Comparison of ENCODE assay signal across 19 cellular contexts in the genomic region with DNA sequence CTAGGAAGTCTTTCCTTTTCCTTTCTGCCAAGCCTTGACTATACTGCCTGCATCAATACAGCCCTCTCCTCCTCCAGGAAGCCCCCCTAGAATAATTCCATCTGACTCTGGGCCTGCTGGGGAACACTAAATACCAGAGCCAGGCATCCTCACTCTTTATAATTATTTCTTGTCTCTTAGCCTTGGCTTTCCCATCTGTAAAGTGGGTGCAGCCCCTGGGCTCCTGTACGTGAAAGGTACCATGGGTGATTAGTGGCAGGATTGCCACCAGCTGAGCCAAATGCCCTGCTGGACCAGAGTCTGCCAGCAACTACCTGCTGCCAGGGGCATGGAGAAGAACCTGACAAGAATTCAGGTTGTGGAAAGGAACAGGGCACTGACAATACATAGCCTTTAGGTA. TPM values are rescaled to one million over a fixed set of nuclear protein-coding genes. Genes with fewer than 3 reads are reported as not detected.
DNase-seq lines count a peak whose midpoint lies in the region; ATAC-seq and TF ChIP-seq lines count a peak whose summit lies in the region.
"Had no signal": no experiment of that assay in that cellular context is flagged by ENCODE, and none has a peak within 500 bp of the region (broad histone marks: within the 10 kb centered on the region; RNA-seq: fewer than 3 reads in every experiment).

No MANE protein-coding gene starts in this region.

- POLR2A ChIA-PET in IMR-90 (lab: Charles Lee; ENCODE audit: unreplicated experiment), result no interaction called here

- no peak overlapping the region for H2AK9ac ChIP-seq in IMR-90 (replicated peaks; ENCODE audit: low read depth, low read length, poor library complexity)

- no peak overlapping the region for H3K27ac Mint-ChIP-seq in endodermal cell

- H3K27me3 Mint-ChIP-seq in endodermal cell (ENCODE audit: insufficient read depth), result peaks cover 1% of the 10 kb centered on the region

- no peaks in the 10 kb centered on the region for H4K20me1 ChIP-seq in IMR-90 (ENCODE audit: insufficient read depth, low read length)

- ATAC-seq in heart left ventricle (no peak), IMR-90 (ENCODE audit: low read depth) (no peak), aorta (ENCODE audit: low FRiP score) (no peak)

- H3K4me3 ChIP-seq in heart left ventricle (no peak overlapping the region), IMR-90 (ENCODE audit: insufficient read depth, low read depth, low read length) (no peak overlapping the region), endodermal cell (ENCODE audit: low read length) (no peak overlapping the region), aorta (ENCODE audit: low read length in 2 of 2) (no peak overlapping the region)

- DNase-seq in cardiac septum (ENCODE audit: low spot score), result peak; percentile 47
- no peak for DNase-seq in heart left ventricle
- DNase-seq in IMR-90, result no peak
- peak; percentile 29 for DNase-seq in endodermal cell
- no peak for DNase-seq in aorta
- no peak for DNase-seq in NCI-H1436 treated with DMSO at 0.1 percent for 48 hours (lab: John Stamatoyannopoulos, UW)
- DNase-seq in activated naive CD4-positive, alpha-beta T cell treated with anti-CD3 and anti-CD28 coated beads, Interleukin-2, amount 50 U/mL, for 16 hours, result no peak
- DNase-seq: C1 segment of cervical spinal cord, DND-41, Karpas-422, NCI-H1417 treated with DMSO at 0.1 percent for 48 hours, NCI-H1930, NCI-H226, NCI-H524, NCI-H82, OCI-M1, SHP77 treated with DMSO at 0.1 percent for 48 hours had no signal

- no peak overlapping the region for H2BK15ac ChIP-seq in IMR-90 (ENCODE audit: low read depth, low read length)

- BruUV-seq in IMR-90 (replicated peaks; lab: Mats Ljungman, UMichigan), result no TSS peak

- CTCF ChIA-PET in IMR-90 (lab: Yijun Ruan, JAX), result no interaction called here

- TF ChIP-seq CTCF in heart left ventricle (IDR thresholded peaks at IDR 0.05) (no peak), IMR-90 (conservative IDR thresholded peaks at IDR 0.05; ENCODE audit: low read depth, low read length) (no peak), endodermal cell (conservative IDR thresholded peaks at IDR 0.05) (no peak)

- in situ Hi-C loops in IMR-90 (cut with MboI; ENCODE audit: low sequenced_read_pairs), result no loop called here

- no peak overlapping the region for H3K23ac ChIP-seq in IMR-90 (ENCODE audit: low read depth, low read length)

- H2BK120ac ChIP-seq in IMR-90 (ENCODE audit: low read depth, low read length), result no peak overlapping the region

- no peak overlapping the region; the same call in 1 of the 2 replicates for H2BK20ac ChIP-seq in IMR-90 (ENCODE audit: low read depth, low read length)

- H3K4ac ChIP-seq in IMR-90 (ENCODE audit: low read depth, low read length), result no peak overlapping the region

- no peak overlapping the region for H3K9ac ChIP-seq in IMR-90 (ENCODE audit: low read depth, low read length)
- no peak overlapping the region for H3K9ac ChIP-seq in endodermal cell (ENCODE audit: extremely low read depth, low read length, poor library complexity, severe bottlenecking)

- no peak overlapping the region for H3K27ac ChIP-seq in heart left ventricle
- H3K27ac ChIP-seq in IMR-90 (ENCODE audit: insufficient read depth, low read length), result no peak overlapping the region
- H3K27ac ChIP-seq in endodermal cell (ENCODE audit: low read depth, low read length), result no peak overlapping the region
- H3K27ac ChIP-seq in aorta (ENCODE audit: low read depth in 1 of 2, low read length in 2 of 2), result peak overlapping the region; percentile 1 to 52

- TF ChIP-seq RAD21 in IMR-90 (IDR thresholded peaks at IDR 0.05; ENCODE audit: low read length), result no peak

- intact Hi-C loops in cardiac septum (cut with DNase I) (no loop called here), heart left ventricle (cut with DNase I) (no loop called here), IMR-90 (cut with micrococcal nuclease) (no loop called here), aorta (cut with DNase I) (loop anchor here in 1 of 2 donors (2.0 kb wide), 1 partner anchor 23 kb away; no protein-coding TSS in a partner anchor)

- no peak overlapping the region for H4K8ac ChIP-seq in IMR-90 (ENCODE audit: low read depth in 2 of 2, low read length in 2 of 2)

- H3K4me1 ChIP-seq in heart left ventricle (no peaks in the 10 kb centered on the region), IMR-90 (ENCODE audit: control insufficient read depth, insufficient read depth, low read length) (peaks cover 10% of the 10 kb centered on the region), endodermal cell (ENCODE audit: control insufficient read depth, insufficient read depth, low read length) (peaks cover 3% of the 10 kb centered on the region), aorta (ENCODE audit: control insufficient read depth in 1 of 2, insufficient read depth in 2 of 2, low read length in 2 of 2) (peaks cover 0 to 9% of the 10 kb centered on the region in 2 donors)

- TF ChIP-seq POLR2A in heart left ventricle (IDR thresholded peaks at IDR 0.05), result no peak
- no peak for TF ChIP-seq POLR2A in IMR-90 (IDR thresholded peaks at IDR 0.05; ENCODE audit: low read depth, low read length)

- H3K9me3 ChIP-seq in heart left ventricle, result no peaks in the 10 kb centered on the region
- H3K9me3 ChIP-seq in IMR-90 (ENCODE audit: control insufficient read depth, insufficient read depth, low read length), result peaks cover 4% of the 10 kb centered on the region; the same call in 1 of the 2 replicates
- no peaks in the 10 kb centered on the region for H3K9me3 ChIP-seq in endodermal cell (ENCODE audit: control insufficient read depth, low read length)
- H3K9me3 ChIP-seq in aorta (ENCODE audit: control insufficient read depth, low read length), result no peaks in the 10 kb centered on the region

- no peak overlapping the region for H4K91ac ChIP-seq in IMR-90 (ENCODE audit: insufficient read depth, low read depth, low read length)

- H3K9me3 Mint-ChIP-seq in endodermal cell, result no peaks in the 10 kb centered on the region

- dilution Hi-C loops in IMR-90 (cut with HindIII; ENCODE audit: low sequenced_read_pairs, unreplicated experiment), result no loop called here

- H3K14ac ChIP-seq in IMR-90 (replicated peaks; ENCODE audit: low read depth, low read length), result no peak overlapping the region

- H3K4me2 ChIP-seq in IMR-90 (ENCODE audit: low read depth, low read length), result no peak overlapping the region

- no peak overlapping the region for H3K56ac ChIP-seq in IMR-90 (ENCODE audit: extremely low read depth, insufficient read depth, low read length)

- WGBS in heart left ventricle, 4 donors, result 78 to 92% (median 92%) methylated on average over 1 of the region's 1 CpG
- no CpG with 5 or more reads among the region's 1 CpG for WGBS in IMR-90 (ENCODE audit: extremely low coverage in 2 of 2, insufficient read length in 1 of 2), 2 experiments
- 90 to 100% methylated on average over 1 of the region's 1 CpG for WGBS in endodermal cell (ENCODE audit: insufficient coverage in 1 of 2, insufficient read length in 1 of 2), 2 experiments
- WGBS in aorta, 2 donors, result 58 to 68% methylated on average over 1 of the region's 1 CpG

- H3K18ac ChIP-seq in IMR-90 (ENCODE audit: low read depth, low read length), result no peak overlapping the region

- H3K9me1 ChIP-seq in IMR-90 (ENCODE audit: insufficient read depth, low read length), result peaks cover 11% of the 10 kb centered on the region

- no peak overlapping the region for H3K4me3 Mint-ChIP-seq in endodermal cell

- H3K36me3 Mint-ChIP-seq in endodermal cell (ENCODE audit: low read depth), result no peaks in the 10 kb centered on the region

- peak overlapping the region; percentile 21 for H2AK5ac ChIP-seq in IMR-90 (ENCODE audit: low read depth, low read length)

- peaks cover 0 to 19% (median 0%) of the 10 kb centered on the region in 9 donors for H3K27me3 ChIP-seq in heart left ventricle
- peaks cover 57% of the 10 kb centered on the region for H3K27me3 ChIP-seq in IMR-90 (ENCODE audit: control insufficient read depth, insufficient read depth, low read length)
- no peaks in the 10 kb centered on the region for H3K27me3 ChIP-seq in endodermal cell (ENCODE audit: control insufficient read depth, insufficient read depth, low read length, poor library complexity, severe bottlenecking)
- no peaks in the 10 kb centered on the region for H3K27me3 ChIP-seq in aorta (ENCODE audit: control insufficient read depth in 1 of 2, insufficient read depth in 2 of 2, low read length in 1 of 2)

- no peak overlapping the region for H4K5ac ChIP-seq in IMR-90 (ENCODE audit: low read depth, low read length)

- H3K36me3 ChIP-seq in heart left ventricle (no peaks in the 10 kb centered on the region), IMR-90 (ENCODE audit: control insufficient read depth, insufficient read depth, low read length) (no peaks in the 10 kb centered on the region), endodermal cell (ENCODE audit: control insufficient read depth, insufficient read depth, low read length) (no peaks in the 10 kb centered on the region), aorta (ENCODE audit: control insufficient read depth in 1 of 2, insufficient read depth in 2 of 2, low read length in 1 of 2) (peaks cover 0 to 6% of the 10 kb centered on the region in 2 donors)

- H3K4me1 Mint-ChIP-seq in endodermal cell, result peaks cover 13% of the 10 kb centered on the region

- no peak overlapping the region for H2BK5ac ChIP-seq in IMR-90 (ENCODE audit: low read depth, low read length, poor library complexity, severe bottlenecking)

- no peak overlapping the region for H2AFZ ChIP-seq in IMR-90 (replicated peaks; ENCODE audit: low read length, poor library complexity)

- H3K79me1 ChIP-seq in IMR-90 (ENCODE audit: low read depth in 1 of 2, low read length in 2 of 2), result no peaks in the 10 kb centered on the region

TF ChIP-seq in IMR-90, 13 proteins besides CTCF, POLR2A, EP300 and RAD21 (continues in another document):
- TF ChIP-seq BHLHE40 (IDR thresholded peaks at IDR 0.05; ENCODE audit: low read depth, low read length) (no peak), MAFK (IDR thresholded peaks at IDR 0.05; ENCODE audit: low read depth, low read length) (no peak), CHD1 (IDR thresholded peaks at IDR 0.05; ENCODE audit: low read depth, low read length) (no peak)

RNA-seq across cellular contexts. Expression of gene LGR6, which starts 58.7 kb away (rescaled TPM):
- total RNA-seq in cardiac septum, result 0.86 TPM
- total RNA-seq in heart left ventricle, result 1 to 10 TPM in 6 of 9 donors, under 1 TPM in 3; 0.29 to 3.5 (median 1.8) TPM
- 1 to 10 TPM; 1.3 to 1.7 TPM for polyA plus RNA-seq in heart left ventricle
- total RNA-seq in IMR-90 (2012; rRNA removed), result not detected in 2 replicates
- polyA plus RNA-seq in IMR-90 (2012; rRNA removed), result not detected in 2 replicates
- 0.01 TPM in 1 of 2 replicates, not detected in the other for polyA plus RNA-seq in IMR-90 (2012; cell fraction: cytosol; rRNA removed)
- not detected in 2 replicates for polyA plus RNA-seq in IMR-90 (2012; cell fraction: nucleus; rRNA removed; ENCODE audit: low replicate concordance)
- total RNA-seq in endodermal cell, result 1 to 10 TPM in 1 of 2 donors, under 1 TPM in 1; 0.73 to 1.5 TPM
- polyA plus RNA-seq in endodermal cell (2013, experiment 1 of 2), result 0.57 TPM
- polyA plus RNA-seq in endodermal cell (2013, experiment 2 of 2), result 0.79 TPM
- total RNA-seq in aorta, result 10 to 100 TPM; 31.7 to 35.6 TPM
- 10 to 100 TPM; 11.6 to 67.8 TPM for polyA plus RNA-seq in aorta
- total RNA-seq: A673, G401 had no signal

Comparison
In these comparisons a context has a peak if more than half of its experiments do, and no peak if none do; other contexts are left out.
1. DNase-seq: peak in cardiac septum (single experiment) and endodermal cell (single experiment); none in heart left ventricle (0 of 5), IMR-90 (single experiment), aorta (0 of 2), NCI-H1436 treated with DMSO at 0.1 percent for 48 hours (single experiment) and activated naive CD4-positive, alpha-beta T cell treated with anti-CD3 and anti-CD28 coated beads, Interleukin-2, amount 50 U/mL, for 16 hours (single experiment).
2. H3K27ac ChIP-seq: peak in aorta (2 of 2); none in heart left ventricle (0 of 12), IMR-90 (single experiment) and endodermal cell (single experiment).
3. RNA of gene LGR6, which starts 58.7 kb away (total RNA-seq): 31.7 to 35.6 TPM in aorta; 0.29 to 3.5 TPM in heart left ventricle, 0.73 to 1.5 TPM in endodermal cell, 0.86 TPM in cardiac septum (single experiment) and not detected in IMR-90; every median in the first group is over 4 times any median in the second.